Comparison of ENCODE assay signal across 14 cellular contexts in the genomic region with DNA sequence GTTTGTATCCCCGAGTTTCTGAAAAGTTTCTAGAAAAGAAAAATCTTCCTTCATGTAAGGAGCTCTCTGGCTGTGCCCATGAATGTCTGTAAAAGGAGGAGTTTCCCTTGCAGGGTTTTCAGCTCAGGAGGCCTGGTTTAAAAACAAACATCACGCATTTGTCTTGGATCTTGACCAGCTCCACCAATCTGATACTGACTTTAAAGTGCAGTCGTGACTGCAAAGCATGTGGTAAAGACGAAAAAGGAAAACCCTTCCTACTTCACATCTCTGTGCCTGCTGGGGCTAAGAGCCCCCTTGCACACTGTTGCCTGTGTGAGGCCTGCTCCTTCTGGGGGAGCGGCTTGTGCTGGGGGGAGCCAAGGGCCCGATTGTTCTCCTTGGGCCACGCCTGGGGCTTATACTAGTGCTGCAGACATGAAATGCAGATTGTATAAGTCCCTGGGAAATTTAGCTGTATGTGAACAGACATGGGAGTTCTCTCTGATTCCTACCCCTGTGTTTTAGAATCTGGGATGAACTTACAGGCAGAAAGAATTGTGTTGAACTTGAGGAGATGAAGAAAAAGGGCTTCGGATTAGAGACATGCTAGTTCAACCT.
DNase-seq lines count a peak whose midpoint lies in the region; ATAC-seq, FAIRE-seq and TF ChIP-seq lines count a peak whose summit lies in the region.
"Had no signal": no experiment of that assay in that cellular context is flagged by ENCODE, and none has a peak within 500 bp of the region (broad histone marks: within the 10 kb centered on the region; RNA-seq: fewer than 3 reads in every experiment).

No MANE protein-coding gene starts in this region.

- H3K36me3 ChIP-seq in heart left ventricle (no peaks in the 10 kb centered on the region), muscle layer of duodenum (ENCODE audit: control insufficient read depth in 1 of 2, insufficient read depth in 2 of 2, low read length in 2 of 2) (no peaks in the 10 kb centered on the region)
- H3K36me3 ChIP-seq: suprapubic skin had no signal

- H3K27ac ChIP-seq in heart left ventricle (peak overlapping the region in 10 of 12 donors; percentile 1 to 69 (median 52)), muscle layer of duodenum (ENCODE audit: low read length) (peak overlapping the region; percentile 36)
- H3K27ac ChIP-seq: GM23248, suprapubic skin had no signal

- peaks cover 0 to 41% (median 21%) of the 10 kb centered on the region in 12 donors for H3K4me1 ChIP-seq in heart left ventricle
- H3K4me1 ChIP-seq in muscle layer of duodenum (ENCODE audit: control insufficient read depth in 1 of 2, insufficient read depth in 2 of 2, low read length in 2 of 2): peaks cover 5 to 11% of the 10 kb centered on the region in 2 donors
- H3K4me1 ChIP-seq: suprapubic skin had no signal

- 41 to 57% (median 53%) methylated on average over 8 of the region's 8 CpGs for WGBS in heart left ventricle, 4 donors

- TF ChIP-seq POLR2A in heart left ventricle (IDR thresholded peaks at IDR 0.05) (no peak), GM12892 (IDR thresholded peaks at IDR 0.05; ENCODE audit: low read depth, low read length) (no peak)

- H3K27me3 ChIP-seq in heart left ventricle (no peaks in the 10 kb centered on the region), muscle layer of duodenum (ENCODE audit: low read depth, low read length) (no peaks in the 10 kb centered on the region)
- H3K27me3 ChIP-seq: suprapubic skin had no signal

- TF ChIP-seq CTCF in heart left ventricle (IDR thresholded peaks at IDR 0.05): no peak
- TF ChIP-seq CTCF in fibroblast of pulmonary artery (IDR thresholded peaks at IDR 0.05; ENCODE audit: low read length, missing control alignments): no peak

- peak in 3 of 4 donors; percentile 10 to 26 (median 21) for ATAC-seq in heart left ventricle
- no peak for ATAC-seq in left ventricle myocardium superior

- FAIRE-seq in GM12892 (lab: Jason Lieb, UNC): no peak

- no peaks in the 10 kb centered on the region for H3K9me3 ChIP-seq in heart left ventricle
- no peaks in the 10 kb centered on the region for H3K9me3 ChIP-seq in muscle layer of duodenum (ENCODE audit: control insufficient read depth in 1 of 2, low read length in 2 of 2)
- H3K9me3 ChIP-seq: suprapubic skin had no signal

- H3K4me3 ChIP-seq in heart left ventricle: no peak overlapping the region
- no peak overlapping the region for H3K4me3 ChIP-seq in fibroblast of pulmonary artery (replicated peaks; ENCODE audit: low read depth, low read length)
- H3K4me3 ChIP-seq in muscle layer of duodenum (ENCODE audit: low read depth in 1 of 2, low read length in 2 of 2): no peak overlapping the region
- H3K4me3 ChIP-seq: GM23248, suprapubic skin had no signal

- intact Hi-C loops in heart left ventricle (cut with DNase I): loop anchor here in 2 of 10 donors (5.0 to 10.0 kb wide), 2 partner anchors 33 to 164 kb away; no protein-coding TSS in a partner anchor
- intact Hi-C loops in left ventricle myocardium superior (cut with micrococcal nuclease): no loop called here

- DNase-seq in heart left ventricle (no peak), left ventricle myocardium superior (no peak), fibroblast of pulmonary artery (ENCODE audit: low read depth) (peak; percentile 69), DMS53 (lab: John Stamatoyannopoulos, UW) (no peak), GM12892 (ENCODE audit: insufficient read length) (no peak), GDM1 (lab: John Stamatoyannopoulos, UW) (no peak)
- no peak for DNase-seq in stimulated activated CD4-positive, alpha-beta T cell treated with anti-CD3 and anti-CD28 coated beads, Interleukin-4, amount 100 ng/mL, for 24 hours
- DNase-seq: ACHN; activated naive CD4-positive, alpha-beta T cell treated with Interleukin-2 at 50 U/mL for 16 hours; GM23248; NCI-H510A; retina had no signal
